ENCODE assay signal across 2 cellular contexts in genomic region chr7:27793780-27794179, GRCh38.
A peak's percentile ranks its signal among the peaks of the same experiment; 100 is the strongest.
TF ChIP-seq lines count a peak whose summit lies in the region.

No MANE protein-coding gene starts in this region.

TF ChIP-seq in A549, 52 proteins besides CTCF, POLR2A, EP300 and RAD21:
- TF ChIP-seq FOSL2 (IDR thresholded peaks at IDR 0.05) (no peak), FOSL2 (CRISPR knock-in tag; IDR thresholded peaks at IDR 0.05) (peak; percentile 49; the same call in 1 of the 2 replicates), TP53 (CRISPR knock-in tag; IDR thresholded peaks at IDR 0.05) (no peak)

TF ChIP-seq in IMR-90, 13 proteins besides CTCF, POLR2A, EP300 and RAD21:
- TF ChIP-seq FOS (IDR thresholded peaks at IDR 0.05; ENCODE audit: low read depth, low read length), result 0 out of 2 replicates have a peak, but pooled peaks have one; percentile 16
- no peak for TF ChIP-seq ELK1 (IDR thresholded peaks at IDR 0.05; ENCODE audit: borderline replicate concordance, low read depth, low read length)
- no peak for TF ChIP-seq MAFK (IDR thresholded peaks at IDR 0.05; ENCODE audit: low read depth, low read length)
